11 cellular contexts compared by ENCODE assay signal in the genomic region with DNA sequence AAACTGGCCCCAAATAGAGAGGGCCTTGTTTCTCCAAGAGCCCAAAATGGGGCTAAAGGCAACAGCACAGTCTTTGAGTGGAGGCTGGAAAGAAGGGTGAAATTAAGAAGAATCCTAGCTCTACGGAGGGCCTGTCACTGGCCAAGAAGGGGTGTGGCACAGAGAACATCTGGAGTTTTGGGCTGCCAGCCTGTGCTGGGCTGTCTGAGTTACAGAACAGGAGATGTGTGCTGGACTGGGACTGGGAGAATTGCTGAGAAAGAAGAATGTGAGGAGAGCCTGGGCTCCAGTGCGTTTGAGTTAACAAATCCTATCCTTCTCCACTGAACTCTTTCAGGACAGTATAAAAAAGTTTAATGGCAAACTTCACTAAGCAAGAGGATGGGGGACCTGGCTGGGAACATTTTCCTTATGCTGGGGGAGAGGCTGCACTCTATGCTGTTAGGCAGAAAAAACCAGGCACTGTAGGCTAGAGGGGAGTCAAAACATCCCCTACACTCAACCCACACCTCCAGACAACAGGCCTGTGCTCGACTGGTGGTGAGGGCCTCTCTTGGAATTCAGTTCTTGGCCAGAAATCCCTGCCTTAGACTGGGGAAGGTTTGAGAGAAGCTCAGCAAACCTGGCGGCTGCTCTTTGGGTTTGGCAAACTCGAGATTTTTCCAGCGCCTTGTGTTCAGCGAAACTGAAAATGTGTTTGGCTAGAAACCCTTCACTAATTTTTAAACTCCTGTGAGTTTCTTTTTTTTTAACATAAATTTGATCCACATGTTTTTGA.
DNase-seq lines count a peak whose midpoint lies in the region; ATAC-seq, FAIRE-seq and TF ChIP-seq lines count a peak whose summit lies in the region.
"Had no signal": no experiment of that assay in that cellular context is flagged by ENCODE, and none has a peak within 500 bp of the region (broad histone marks: within the 10 kb centered on the region; RNA-seq: fewer than 3 reads in every experiment).

No MANE protein-coding gene starts in this region.

- no peaks in the 10 kb centered on the region for H3K27me3 ChIP-seq in right cardiac atrium (ENCODE audit: control insufficient read depth, insufficient read depth)
- H3K27me3 ChIP-seq: BLaER1 had no signal

- DNase-seq in DMS 273 (lab: John Stamatoyannopoulos, UW; ENCODE audit: unreplicated experiment): peak; percentile 61
- peak; percentile 75 to 91 (median 84) for DNase-seq in right cardiac atrium
- peak; percentile 34 for DNase-seq in putamen (ENCODE audit: low spot score)
- no peak for DNase-seq in NCI-H2171 treated with DMSO at 0.1 percent for 48 hours (lab: John Stamatoyannopoulos, UW)
- DNase-seq in stimulated activated CD4-positive, alpha-beta T cell treated with anti-CD3 and anti-CD28 coated beads, Interleukin-4, amount 100 ng/mL, for 1 hour: no peak
- DNase-seq in NCI-H1048 (lab: John Stamatoyannopoulos, UW): no peak
- DNase-seq in D721Med (ENCODE audit: insufficient read length, low spot score): no peak
- DNase-seq: activated CD4-positive, CD25-positive, alpha-beta regulatory T cell had no signal

- peak overlapping the region; percentile 90 for H3K27ac ChIP-seq in right cardiac atrium (ENCODE audit: low read length)
- H3K27ac ChIP-seq: BLaER1 had no signal

- peaks cover 22% of the 10 kb centered on the region for H3K4me1 Mint-ChIP-seq in brain

- peaks cover 9% of the 10 kb centered on the region for H3K27me3 Mint-ChIP-seq in brain

- TF ChIP-seq CTCF in brain (conservative IDR thresholded peaks at IDR 0.05) (no peak), D721Med (IDR thresholded peaks at IDR 0.05; ENCODE audit: insufficient read depth, missing control alignments) (no peak)

- H3K9me3 Mint-ChIP-seq in brain: peaks cover 0 to 3% (median 3%) of the 10 kb centered on the region in 5 experiments
- H3K9me3 Mint-ChIP-seq: IgD-negative memory B cell had no signal

- no peaks in the 10 kb centered on the region for H3K9me3 ChIP-seq in right cardiac atrium (ENCODE audit: control insufficient read depth, low read length)
- H3K9me3 ChIP-seq: BLaER1 had no signal

- peaks cover 7% of the 10 kb centered on the region for H3K4me1 ChIP-seq in right cardiac atrium (ENCODE audit: control insufficient read depth, insufficient read depth, low read length)
- H3K4me1 ChIP-seq: BLaER1 had no signal

- 55% methylated on average over 7 of the region's 7 CpGs for WGBS in right cardiac atrium

- peak overlapping the region; percentile 32 to 95 (median 93) for H3K27ac Mint-ChIP-seq in brain

- ATAC-seq in right cardiac atrium: peak; percentile 92 to 93

- H3K4me3 ChIP-seq in right cardiac atrium (ENCODE audit: low read length): no peak overlapping the region
- H3K4me3 ChIP-seq: BLaER1 had no signal

- FAIRE-seq in D721Med (lab: Jason Lieb, UNC): no peak

- peaks cover 17% of the 10 kb centered on the region for H3K36me3 Mint-ChIP-seq in brain
- H3K36me3 Mint-ChIP-seq: IgD-negative memory B cell had no signal

- H3K4me3 Mint-ChIP-seq in brain: peak overlapping the region in 2 of 5 experiments; percentile 49 to 53
- H3K4me3 Mint-ChIP-seq: IgD-negative memory B cell had no signal

- intact Hi-C loops in right cardiac atrium (cut with DNase I): no loop called here

Comparison
In these comparisons a context has a peak if more than half of its experiments do, and no peak if none do; other contexts are left out.
1. DNase-seq: peak in DMS 273 (single experiment), right cardiac atrium (3 of 3) and putamen (single experiment); none in NCI-H2171 treated with DMSO at 0.1 percent for 48 hours (single experiment), stimulated activated CD4-positive, alpha-beta T cell treated with anti-CD3 and anti-CD28 coated beads, Interleukin-4, amount 100 ng/mL, for 1 hour (single experiment), NCI-H1048 (single experiment) and D721Med (single experiment).